16 cellular contexts compared by ENCODE assay signal in the genomic region with DNA sequence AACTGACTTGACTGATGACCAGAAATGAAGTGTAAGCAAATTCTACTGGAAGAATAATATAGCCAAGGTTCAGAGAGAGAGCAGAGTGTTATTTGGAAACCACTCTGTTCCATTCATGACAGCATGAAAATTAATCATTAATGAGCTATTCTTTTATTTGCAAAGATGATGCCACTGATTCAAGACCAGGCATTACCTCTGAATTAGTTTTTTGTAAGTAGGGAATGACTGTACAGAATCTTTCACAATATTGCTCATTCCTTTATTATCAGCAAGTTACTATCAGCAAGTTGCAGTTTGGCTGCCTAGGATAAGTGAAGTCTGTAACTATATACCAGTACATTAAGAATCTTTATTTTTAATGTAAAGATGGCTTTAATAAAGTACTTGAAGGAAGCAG.
DNase-seq lines count a peak whose midpoint lies in the region; ATAC-seq and TF ChIP-seq lines count a peak whose summit lies in the region.
"Had no signal": no experiment of that assay in that cellular context is flagged by ENCODE, and none has a peak within 500 bp of the region (broad histone marks: within the 10 kb centered on the region; RNA-seq: fewer than 3 reads in every experiment).

No MANE protein-coding gene starts in this region.

- TF ChIP-seq CTCF in choroid plexus epithelial cell (conservative IDR thresholded peaks at IDR 0.05; ENCODE audit: low read depth, low read length): no peak
- no peak for TF ChIP-seq CTCF in fibroblast of the aortic adventitia (IDR thresholded peaks at IDR 0.05; ENCODE audit: insufficient read depth, low read length)

- DNase-seq in DMS53 (lab: John Stamatoyannopoulos, UW): peak; percentile 6
- no peak for DNase-seq in DMS53 treated with DMSO at 0.1 percent for 48 hours (lab: John Stamatoyannopoulos, UW; ENCODE audit: unreplicated experiment)
- DNase-seq in choroid plexus epithelial cell (ENCODE audit: low read depth): peak; percentile 39
- peak; percentile 72 for DNase-seq in fibroblast of the aortic adventitia (ENCODE audit: low read depth)
- DNase-seq in glomerular visceral epithelial cell (ENCODE audit: extremely low spot score): no peak
- DNase-seq in HK-2 (ENCODE audit: unreplicated experiment): no peak
- DNase-seq: COR-L47, MM.1S, NCI-H1092 treated with DMSO at 0.1 percent for 48 hours, NCI-H1694, NCI-H2081 treated with DMSO at 0.1 percent for 48 hours had no signal

- H3K4me3 ChIP-seq in choroid plexus epithelial cell (ENCODE audit: low read depth, low read length): no peak overlapping the region
- H3K4me3 ChIP-seq in fibroblast of the aortic adventitia (ENCODE audit: low read depth, low read length): no peak overlapping the region
- H3K4me3 ChIP-seq: GM12878, HAP-1 had no signal

- no peak for ATAC-seq in HG03025 (IDR thresholded peaks at IDR 0.05; ENCODE audit: low FRiP score, unreplicated experiment)
- no peak for ATAC-seq in activated CD4-positive, CD25-positive, alpha-beta regulatory T cell treated with anti-CD3 and anti-CD28 coated beads, Interleukin-2, amount 50 U/mL, for 24 hours
- ATAC-seq: GM12878, Panc1 had no signal

Comparison
In these comparisons a context has a peak if more than half of its experiments do, and no peak if none do; other contexts are left out.
1. DNase-seq: peak in DMS53 (single experiment), choroid plexus epithelial cell (single experiment) and fibroblast of the aortic adventitia (single experiment); none in DMS53 treated with DMSO at 0.1 percent for 48 hours (single experiment), glomerular visceral epithelial cell (single experiment) and HK-2 (single experiment).